10 cellular contexts compared by ENCODE assay signal in the genomic region with DNA sequence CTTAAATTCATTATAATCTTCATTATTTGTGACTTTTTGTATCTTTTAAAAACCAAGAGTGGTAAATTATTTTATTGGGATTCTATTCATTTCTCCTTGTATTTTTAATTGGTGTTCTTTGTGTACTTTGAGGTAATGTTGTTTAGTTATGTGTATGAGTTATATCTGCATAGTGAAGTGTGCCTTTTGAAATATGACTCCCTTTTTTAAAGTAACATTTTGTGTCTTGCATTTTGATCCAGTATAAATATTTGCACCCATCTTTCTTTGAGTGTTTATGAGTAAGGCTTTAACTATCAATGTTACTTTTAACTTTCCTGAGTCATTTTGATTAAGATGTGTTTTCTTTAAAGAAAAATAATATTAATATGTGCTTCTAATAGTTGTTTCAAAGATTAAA.
"Had no signal": no experiment of that assay in that cellular context is flagged by ENCODE, and none has a peak within 500 bp of the region (broad histone marks: within the 10 kb centered on the region; RNA-seq: fewer than 3 reads in every experiment).

No MANE protein-coding gene starts in this region.

- DNase-seq: GM23248, GOT3, H7, HFFc6, KG1 had no signal

- H3K9me3 ChIP-seq: HAP-1 had no signal

- ATAC-seq: HCT116, HepG2, K562 had no signal

- H2AFZ ChIP-seq: GM23248 had no signal

- H3K4me1 ChIP-seq: HAP-1 had no signal

- FAIRE-seq: HepG2, K562 had no signal

- H3K27ac ChIP-seq: GM23248, HL-60 had no signal

- H3K9ac ChIP-seq: GM23248 had no signal

- H3K36me3 ChIP-seq: HAP-1 had no signal

- H3K4me3 ChIP-seq: GM23248, HAP-1, K562 had no signal
